14 cellular contexts compared by ENCODE assay signal in genomic region chr3:31275038-31275562, GRCh38.
DNase-seq lines count a peak whose midpoint lies in the region; ATAC-seq, FAIRE-seq and TF ChIP-seq lines count a peak whose summit lies in the region.
"Had no signal": no experiment of that assay in that cellular context is flagged by ENCODE, and none has a peak within 500 bp of the region (broad histone marks: within the 10 kb centered on the region; RNA-seq: fewer than 3 reads in every experiment).

No MANE protein-coding gene starts in this region.

- TF ChIP-seq CTCF in endothelial cell of umbilical vein (IDR thresholded peaks at IDR 0.05; ENCODE audit: extremely low read depth in 1 of 2, insufficient read depth in 1 of 2, low read depth in 1 of 2, low read length in 2 of 2) (no peak), lung (IDR thresholded peaks at IDR 0.05; ENCODE audit: control extremely low read depth, extremely low read depth) (no peak), GM13976 (IDR thresholded peaks at IDR 0.05; ENCODE audit: borderline replicate concordance, control extremely low read depth, extremely low read depth, insufficient read depth, missing control alignments) (no peak)

- dilution Hi-C loops in endothelial cell of umbilical vein (cut with MboI; ENCODE audit: extremely low pct_ligation_motif_present, low sequenced_read_pairs): no loop called here

- no peaks in the 10 kb centered on the region for H4K20me1 ChIP-seq in endothelial cell of umbilical vein (replicated peaks; ENCODE audit: control insufficient read depth, extremely low read depth, insufficient read depth, low read length)

- peaks cover 38% of the 10 kb centered on the region for H3K4me1 ChIP-seq in endothelial cell of umbilical vein (ENCODE audit: control insufficient read depth, extremely low read depth, insufficient read depth, low read length)
- H3K4me1 ChIP-seq in lung (ENCODE audit: control insufficient read depth in 2 of 2, insufficient read depth in 2 of 2, low read length in 2 of 2): peaks cover 0 to 8% of the 10 kb centered on the region in 2 donors
- H3K4me1 ChIP-seq: psoas muscle had no signal

- no peak for TF ChIP-seq POLR2A in endothelial cell of umbilical vein (IDR thresholded peaks at IDR 0.05; ENCODE audit: low read depth, low read length)

- H3K9ac ChIP-seq in endothelial cell of umbilical vein (replicated peaks; ENCODE audit: extremely low read depth, insufficient read depth, low read length): peak overlapping the region; percentile 37

- CTCF ChIA-PET in endothelial cell of umbilical vein (lab: Charles Lee): interaction anchor here (1.2 to 1.3 kb wide), 2 partner anchors 9 kb away, joined by 3 to 4 read pairs; no protein-coding TSS in a partner anchor

- peak; percentile 29 for ATAC-seq in lung (ENCODE audit: insufficient read depth, low FRiP score)
- ATAC-seq: psoas muscle had no signal

- H3K4me2 ChIP-seq in endothelial cell of umbilical vein (ENCODE audit: insufficient read depth, low read length): peak overlapping the region; percentile 38

- no peaks in the 10 kb centered on the region for H3K36me3 ChIP-seq in endothelial cell of umbilical vein (ENCODE audit: control insufficient read depth in 2 of 2, extremely low read depth in 1 of 2, insufficient read depth in 2 of 2, low read length in 2 of 2)
- no peaks in the 10 kb centered on the region for H3K36me3 ChIP-seq in lung (ENCODE audit: control insufficient read depth in 2 of 2, insufficient read depth in 2 of 2, low read length in 2 of 2)

- H2AFZ ChIP-seq in endothelial cell of umbilical vein (ENCODE audit: low read depth, low read length): no peak overlapping the region

- BruUV-seq in endothelial cell of umbilical vein (replicated peaks; lab: Mats Ljungman, UMichigan): no TSS peak

- H3K27me3 ChIP-seq in endothelial cell of umbilical vein (ENCODE audit: control insufficient read depth in 2 of 2, insufficient read depth in 2 of 2, low read length in 2 of 2) (no peaks in the 10 kb centered on the region), lung (ENCODE audit: control insufficient read depth, insufficient read depth) (no peaks in the 10 kb centered on the region)

- POLR2A ChIA-PET in endothelial cell of umbilical vein (lab: Charles Lee): no interaction called here

- DNase-seq in A172 (ENCODE audit: low spot score) (peak; percentile 29), HuH-7 (ENCODE audit: low spot score) (peak; percentile 33), endothelial cell of umbilical vein (ENCODE audit: low read depth, low spot score) (peak; percentile 56), lung (ENCODE audit: low spot score) (peak; percentile 51), NCI-H2196 treated with DMSO at 0.1 percent for 48 hours (lab: John Stamatoyannopoulos, UW; ENCODE audit: unreplicated experiment) (no peak), NCI-H524 treated with DMSO at 0.1 percent for 48 hours (lab: John Stamatoyannopoulos, UW) (no peak), hippocampal formation (lab: John Stamatoyannopoulos, UW) (no peak), GM13976 (ENCODE audit: low spot score) (no peak)
- DNase-seq: activated T-cell treated with anti-CD3 and anti-CD28 coated beads, Interleukin-2, amount 50 U/mL, for 1 hour; AML-193; GF-D8; NCI-H1048; psoas muscle; T-helper 9 cell had no signal

- in situ Hi-C loops in GM13976 (cut with MboI; ENCODE audit: low sequenced_read_pairs, unreplicated experiment): no loop called here

- H3K9me3 ChIP-seq in endothelial cell of umbilical vein (replicated peaks; ENCODE audit: control insufficient read depth, insufficient read depth, low read length): no peaks in the 10 kb centered on the region
- H3K9me3 ChIP-seq in lung (ENCODE audit: control insufficient read depth in 2 of 2, insufficient read depth in 1 of 2, low read length in 1 of 2): no peaks in the 10 kb centered on the region
- H3K9me3 ChIP-seq: psoas muscle had no signal

- H3K4me3 ChIP-seq in endothelial cell of umbilical vein (replicated peaks in 1 of 3; ENCODE audit: insufficient read depth in 1 of 3, low read depth in 1 of 3, low read length in 3 of 3): no peak overlapping the region
- H3K4me3 ChIP-seq in lung: no peak overlapping the region
- H3K4me3 ChIP-seq: psoas muscle had no signal

- no peaks in the 10 kb centered on the region for H3K79me2 ChIP-seq in endothelial cell of umbilical vein (ENCODE audit: control insufficient read depth, insufficient read depth, low read length)

- H3K27ac ChIP-seq in endothelial cell of umbilical vein (ENCODE audit: insufficient read depth, low read depth, low read length) (peak overlapping the region; percentile 42), lung (ENCODE audit: low read depth in 1 of 2, low read length in 1 of 2) (no peak overlapping the region)
- H3K27ac ChIP-seq: psoas muscle had no signal

- intact Hi-C loops in endothelial cell of umbilical vein (cut with micrococcal nuclease): loop anchor here (2.0 kb wide), 1 partner anchor 270 kb away; no protein-coding TSS in a partner anchor

- FAIRE-seq in endothelial cell of umbilical vein (lab: Jason Lieb, UNC): no peak

- H3K9me1 ChIP-seq in endothelial cell of umbilical vein (replicated peaks; ENCODE audit: control insufficient read depth, extremely low read depth, insufficient read depth, low read length): peaks cover 2% of the 10 kb centered on the region

- 43 to 71% methylated on average over 3 of the region's 3 CpGs for WGBS in lung, 2 donors

TF ChIP-seq in endothelial cell of umbilical vein, 7 proteins besides CTCF, POLR2A, EP300 and RAD21:
- TF ChIP-seq POLR2AphosphoS5 (IDR thresholded peaks at IDR 0.05; ENCODE audit: insufficient read depth, low read depth, low read length) (no peak), MYC (IDR thresholded peaks at IDR 0.05; ENCODE audit: low read depth, low read length) (no peak), JUN (IDR thresholded peaks at IDR 0.05; ENCODE audit: borderline replicate concordance, insufficient read depth, insufficient read length, low read depth) (no peak), EZH2 (IDR thresholded peaks at IDR 0.05; ENCODE audit: borderline replicate concordance, low read depth, low read length, severe bottlenecking) (no peak), GATA2 (IDR thresholded peaks at IDR 0.05; ENCODE audit: insufficient read depth, insufficient read length, low read depth, low read length) (no peak), FOS (IDR thresholded peaks at IDR 0.05; ENCODE audit: borderline replicate concordance, insufficient read depth, low read length) (no peak), MAX (IDR thresholded peaks at IDR 0.05; ENCODE audit: insufficient read depth, insufficient read length) (no peak)

Comparison
In these comparisons a context has a peak if more than half of its experiments do, and no peak if none do; other contexts are left out.
1. DNase-seq: peak in A172 (single experiment), HuH-7 (single experiment), endothelial cell of umbilical vein (single experiment) and lung (single experiment); none in NCI-H2196 treated with DMSO at 0.1 percent for 48 hours (single experiment), NCI-H524 treated with DMSO at 0.1 percent for 48 hours (single experiment), hippocampal formation (0 of 2) and GM13976 (single experiment).